8 cellular contexts compared by ENCODE assay signal in the genomic region with DNA sequence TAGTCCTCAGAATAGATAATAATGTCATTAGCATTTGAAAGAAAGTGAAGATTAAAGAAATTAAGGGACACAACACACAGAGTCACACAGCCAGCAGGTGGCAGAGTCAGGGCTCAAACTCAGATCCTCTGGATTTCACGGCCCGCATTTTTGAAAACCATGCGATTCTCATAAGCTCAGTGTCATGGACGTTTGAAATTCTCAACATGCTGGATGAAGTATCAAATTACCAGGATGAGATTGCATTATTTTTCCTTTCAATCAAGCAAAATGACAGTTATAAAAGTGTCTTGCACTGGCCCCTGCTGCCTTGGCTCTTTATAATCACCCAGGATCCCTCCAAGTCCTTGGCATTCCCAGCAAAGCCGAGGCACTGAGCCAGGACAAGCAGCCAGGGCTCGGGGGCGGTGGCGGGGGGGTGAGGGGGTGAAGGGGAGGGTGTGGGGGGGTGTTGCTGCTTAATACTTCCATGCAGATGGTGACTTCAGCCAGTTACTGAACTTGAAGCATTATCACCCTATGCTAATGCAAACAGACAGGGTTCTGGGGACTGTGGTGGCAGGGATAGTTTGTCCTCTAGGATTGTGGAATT. TPM values are rescaled to one million over a fixed set of nuclear protein-coding genes. Genes with fewer than 3 reads are reported as not detected.
DNase-seq lines count a peak whose midpoint lies in the region; ATAC-seq, FAIRE-seq and TF ChIP-seq lines count a peak whose summit lies in the region.

No MANE protein-coding gene starts in this region.

- ATAC-seq in GM19035 (IDR thresholded peaks at IDR 0.05; ENCODE audit: unreplicated experiment), result no peak

- FAIRE-seq in frontal cortex (lab: Jason Lieb, UNC), result peak; percentile 10

- H3K27me3 ChIP-seq in BJ (ENCODE audit: control insufficient read depth, insufficient read depth, low read length), result peaks cover 5% of the 10 kb centered on the region

- TF ChIP-seq CTCF in BJ (IDR thresholded peaks at IDR 0.05; ENCODE audit: insufficient read depth, low read depth, low read length), result peak; percentile 72

- POLR2A ChIA-PET in BJ (lab: Charles Lee), result no interaction called here
- POLR2A ChIA-PET in HEK293T (lab: Yijun Ruan, JAX), result no interaction called here

- H3K4me3 ChIP-seq in BJ (ENCODE audit: low read depth, low read length), result no peak overlapping the region

- intact Hi-C loops in posterior cingulate gyrus (cut with DNase I), result loop anchor here (5.0 to 10.0 kb wide), 3 partner anchors 50 to 277 kb away; no protein-coding TSS in a partner anchor

- DNase-seq in BJ (ENCODE audit: low read depth), result no peak
- DNase-seq in HEK293T (ENCODE audit: extremely low spot score), result peak; percentile 48
- peak; percentile 52 for DNase-seq in RPMI8226
- DNase-seq in activated gamma-delta T cell treated with anti-CD3 and anti-CD28 coated beads, Interleukin-2, amount 50 U/mL, for 16 hours (ENCODE audit: low read depth), result peak; percentile 34
- DNase-seq in frontal cortex (ENCODE audit: low spot score in 2 of 2), result peak; percentile 44 to 50
- peak in 9 of 10 donors; percentile 29 to 93 (median 60) for DNase-seq in posterior cingulate gyrus
- peak; percentile 72 for DNase-seq in ureter (ENCODE audit: low spot score)

- CTCF ChIA-PET in BJ (lab: Yijun Ruan, JAX), result interaction anchor here (0.6 to 6.6 kb wide), 23 partner anchors 9 to 700 kb away, joined by 3 to 60 read pairs (median 4); no protein-coding TSS in a partner anchor
- CTCF ChIA-PET in HEK293T (lab: Yijun Ruan, JAX), result interaction anchor here (0.6 to 0.7 kb wide), 5 partner anchors 15 to 295 kb away, joined by 3 to 6 read pairs (median 4); no protein-coding TSS in a partner anchor

- no peaks in the 10 kb centered on the region for H3K36me3 ChIP-seq in BJ (ENCODE audit: control insufficient read depth, insufficient read depth, low read length)

TF ChIP-seq in HEK293T, 16 proteins besides CTCF, POLR2A, EP300 and RAD21:
- TF ChIP-seq FOXK2 (IDR thresholded peaks at IDR 0.05) (no peak), L3MBTL2 (conservative IDR thresholded peaks at IDR 0.05) (peak; percentile 27; the same call in 1 of the 2 replicates), ELF4 (IDR thresholded peaks at IDR 0.05) (no peak), TARDBP (IDR thresholded peaks at IDR 0.05) (no peak)

RNA-seq across cellular contexts. Expression of a gene that starts 6.6 kb away (rescaled TPM):
- 43.3 and 72.8 TPM in 2 replicates for polyA plus RNA-seq in BJ (2011; rRNA removed)
- 23.4 and 28.7 TPM in 2 replicates for polyA minus RNA-seq in BJ (2011; rRNA and poly(A)+ RNA removed)
- total RNA-seq in frontal cortex (81.1 TPM), ureter (44.9 TPM)

RNA-seq across cellular contexts. Expression of a gene that starts 32.2 kb away (rescaled TPM):
- polyA plus RNA-seq in BJ (2011; rRNA removed), result 0.38 and 0.42 TPM in 2 replicates
- 0.57 and 0.85 TPM in 2 replicates for polyA minus RNA-seq in BJ (2011; rRNA and poly(A)+ RNA removed)
- total RNA-seq in frontal cortex (13.9 TPM), ureter (17.1 TPM)

RNA-seq across cellular contexts. Expression of a gene that starts 49.6 kb away (rescaled TPM):
- 16.5 and 17.8 TPM in 2 replicates for polyA plus RNA-seq in BJ (2011; rRNA removed)
- polyA minus RNA-seq in BJ (2011; rRNA and poly(A)+ RNA removed), result 0.72 and 1.6 TPM in 2 replicates
- total RNA-seq in frontal cortex, result 0.82 TPM
- 15.6 TPM for total RNA-seq in ureter
